In genomic region chr14:75306917-75307699, GRCh38 we compare ENCODE assay signal across 9 cellular contexts. TPM values are rescaled to one million over a fixed set of nuclear protein-coding genes. Genes with fewer than 3 reads are reported as not detected.
DNase-seq lines count a peak whose midpoint lies in the region; ATAC-seq and TF ChIP-seq lines count a peak whose summit lies in the region.
"Had no signal": no experiment of that assay in that cellular context is flagged by ENCODE, and none has a peak within 500 bp of the region (broad histone marks: within the 10 kb centered on the region; RNA-seq: fewer than 3 reads in every experiment).

No MANE protein-coding gene starts in this region.

- H3K4me1 ChIP-seq in OCI-LY1 (ENCODE audit: insufficient read depth, low read length, severe bottlenecking) = no peaks in the 10 kb centered on the region
- peaks cover 15 to 40% (median 16%) of the 10 kb centered on the region in 3 donors for H3K4me1 ChIP-seq in esophagus squamous epithelium

- peaks cover 21% of the 10 kb centered on the region for H3K4me1 Mint-ChIP-seq in activated CD4-positive, alpha-beta T cell treated with anti-CD3 and anti-CD28 coated beads, Interleukin-2, amount 10 ng/mL, durations not matched to agents 7 days and 5 days

- intact Hi-C loops in esophagus squamous epithelium (cut with DNase I) = no loop called here

- no peak overlapping the region for H3K27ac Mint-ChIP-seq in activated CD4-positive, alpha-beta T cell treated with anti-CD3 and anti-CD28 coated beads, Interleukin-2, amount 10 ng/mL, durations not matched to agents 7 days and 5 days
- H3K27ac Mint-ChIP-seq: natural killer cell treated with Interleukin-12 subunit alpha and Interleukin-12 subunit beta and Interleukin-15 and Interleukin-18, amount 100 ng/mL, for 72 hours had no signal

- H3K9me3 Mint-ChIP-seq in activated CD4-positive, alpha-beta T cell treated with anti-CD3 and anti-CD28 coated beads, Interleukin-2, amount 10 ng/mL, durations not matched to agents 7 days and 5 days = no peaks in the 10 kb centered on the region
- H3K9me3 Mint-ChIP-seq: natural killer cell treated with Interleukin-12 subunit alpha and Interleukin-12 subunit beta and Interleukin-15 and Interleukin-18, amount 100 ng/mL, for 72 hours had no signal

- no peak overlapping the region for H3K4me2 ChIP-seq in OCI-LY1 (ENCODE audit: low read length)

- no peak overlapping the region for H3K27ac ChIP-seq in OCI-LY1 (ENCODE audit: low read depth, low read length, poor library complexity, severe bottlenecking)
- no peak overlapping the region for H3K27ac ChIP-seq in esophagus squamous epithelium

- no peaks in the 10 kb centered on the region for H3K27me3 Mint-ChIP-seq in activated CD4-positive, alpha-beta T cell treated with anti-CD3 and anti-CD28 coated beads, Interleukin-2, amount 10 ng/mL, durations not matched to agents 7 days and 5 days

- peak; percentile 83 for TF ChIP-seq CTCF in OCI-LY1 (IDR thresholded peaks at IDR 0.05; ENCODE audit: low read length)
- TF ChIP-seq CTCF in esophagus squamous epithelium (IDR thresholded peaks at IDR 0.05) = peak in 5 of 6 experiments; percentile 14 to 44 (median 26)

- H3K4me3 Mint-ChIP-seq in activated CD4-positive, alpha-beta T cell treated with anti-CD3 and anti-CD28 coated beads, Interleukin-2, amount 10 ng/mL, durations not matched to agents 7 days and 5 days = no peak overlapping the region
- H3K4me3 Mint-ChIP-seq: natural killer cell treated with Interleukin-12 subunit alpha and Interleukin-12 subunit beta and Interleukin-15 and Interleukin-18, amount 100 ng/mL, for 72 hours had no signal

- ATAC-seq in HG02981 (IDR thresholded peaks at IDR 0.05; ENCODE audit: unreplicated experiment) = no peak

- H3K36me3 Mint-ChIP-seq in activated CD4-positive, alpha-beta T cell treated with anti-CD3 and anti-CD28 coated beads, Interleukin-2, amount 10 ng/mL, durations not matched to agents 7 days and 5 days (ENCODE audit: low read depth) = no peaks in the 10 kb centered on the region
- H3K36me3 Mint-ChIP-seq: natural killer cell treated with Interleukin-12 subunit alpha and Interleukin-12 subunit beta and Interleukin-15 and Interleukin-18, amount 100 ng/mL, for 72 hours had no signal

- H3K27me3 ChIP-seq in OCI-LY1 (ENCODE audit: insufficient read depth, low read length) = no peaks in the 10 kb centered on the region
- no peaks in the 10 kb centered on the region for H3K27me3 ChIP-seq in esophagus squamous epithelium

- peak; percentile 56 for DNase-seq in activated CD4-positive, alpha-beta T cell treated with anti-CD3 and anti-CD28 coated beads, Interleukin-2, amount 10 ng/mL, durations not matched to agents 7 days and 5 days
- no peak for DNase-seq in activated CD4-positive, alpha-beta T cell treated with anti-CD3 and anti-CD28 coated beads for 1 hour
- DNase-seq in HT-29 (ENCODE audit: low spot score) (peak; percentile 50), esophagus squamous epithelium (lab: John Stamatoyannopoulos, UW) (no peak), HuH-7.5 (ENCODE audit: low spot score) (no peak)
- no peak for DNase-seq in activated effector memory CD4-positive, alpha-beta T cell treated with Interleukin-2 at 50 U/mL for 16 hours

- 69 to 74% methylated on average over 9 of the region's 9 CpGs for WGBS in esophagus squamous epithelium, 2 donors

- CTCF ChIA-PET in activated CD4-positive, alpha-beta T cell treated with anti-CD3 and anti-CD28 coated beads, Interleukin-2, amount 10 ng/mL, durations not matched to agents 7 days and 5 days (lab: Charles Lee) = interaction anchor here (0.8 to 3.1 kb wide), 8 partner anchors 11 to 348 kb away, joined by 3 to 12 read pairs (median 4); no protein-coding TSS in a partner anchor

- no peaks in the 10 kb centered on the region for H3K79me2 ChIP-seq in OCI-LY1 (ENCODE audit: insufficient read depth, low read length)

- H3K4me3 ChIP-seq in OCI-LY1 (ENCODE audit: low read depth, low read length, poor library complexity, severe bottlenecking) = no peak overlapping the region
- H3K4me3 ChIP-seq in esophagus squamous epithelium = no peak overlapping the region

- no peaks in the 10 kb centered on the region for H3K36me3 ChIP-seq in OCI-LY1 (ENCODE audit: insufficient read depth, low read length)
- H3K36me3 ChIP-seq in esophagus squamous epithelium = no peaks in the 10 kb centered on the region

- H3K9me2 ChIP-seq in OCI-LY1 (ENCODE audit: low read depth, low read length) = no peaks in the 10 kb centered on the region

- H3K9me3 ChIP-seq in OCI-LY1 (ENCODE audit: low read length) = no peaks in the 10 kb centered on the region
- H3K9me3 ChIP-seq in esophagus squamous epithelium = no peaks in the 10 kb centered on the region

- H4K20me1 ChIP-seq in OCI-LY1 (ENCODE audit: insufficient read depth, low read length) = no peaks in the 10 kb centered on the region

- no peaks in the 10 kb centered on the region for H3F3A ChIP-seq in OCI-LY1 (ENCODE audit: insufficient read depth, low read length)

- no peak for TF ChIP-seq POLR2A in esophagus squamous epithelium (IDR thresholded peaks at IDR 0.05)

- H3K9ac ChIP-seq in OCI-LY1 (ENCODE audit: low read length) = no peak overlapping the region

- POLR2A ChIA-PET in activated CD4-positive, alpha-beta T cell treated with anti-CD3 and anti-CD28 coated beads, Interleukin-2, amount 10 ng/mL, durations not matched to agents 7 days and 5 days (lab: Charles Lee) = no interaction called here

- H2AFZ ChIP-seq in OCI-LY1 (ENCODE audit: low read length) = no peak overlapping the region

RNA-seq across cellular contexts. Expression of gene FOS, which starts 28.5 kb away (rescaled TPM):
- total RNA-seq in activated CD4-positive, alpha-beta T cell treated with anti-CD3 and anti-CD28 coated beads, Interleukin-2, amount 10 ng/mL, durations not matched to agents 7 days and 5 days = 10 to 100 TPM; 28.0 to 35.7 TPM
- 616 and 667 TPM in 2 replicates for total RNA-seq in HT-29 (2014; rRNA removed; shearing (Covaris generic))
- 100 to 1,000 TPM in 1 of 4 donors, 10 to 100 TPM in 3; 62.2 to 181 (median 88.6) TPM for total RNA-seq in esophagus squamous epithelium

Comparison
In these comparisons a context has a peak if more than half of its experiments do, and no peak if none do; other contexts are left out.
1. DNase-seq: peak in activated CD4-positive, alpha-beta T cell treated with anti-CD3 and anti-CD28 coated beads, Interleukin-2, amount 10 ng/mL, durations not matched to agents 7 days and 5 days (single experiment) and HT-29 (single experiment); none in activated CD4-positive, alpha-beta T cell treated with anti-CD3 and anti-CD28 coated beads for 1 hour (single experiment), esophagus squamous epithelium (single experiment), activated effector memory CD4-positive, alpha-beta T cell treated with Interleukin-2 at 50 U/mL for 16 hours (single experiment) and HuH-7.5 (single experiment).